1 cellular context compared by ENCODE assay signal in genomic region chr7:111872837-111873646, GRCh38.
TF ChIP-seq lines count a peak whose summit lies in the region.

No MANE protein-coding gene starts in this region.

TF ChIP-seq in SK-N-SH treated with all-trans-retinoic acid at 6 μM for 48 hours, 23 proteins besides CTCF, POLR2A, EP300 and RAD21 (continued from another document):
- TF ChIP-seq CREB5 (CRISPR knock-in tag; IDR thresholded peaks at IDR 0.05; ENCODE audit: low read depth) = no peak
- TF ChIP-seq SNAI2 (CRISPR knock-in tag; IDR thresholded peaks at IDR 0.05) = no peak
